16 cellular contexts compared by ENCODE assay signal in the genomic region with DNA sequence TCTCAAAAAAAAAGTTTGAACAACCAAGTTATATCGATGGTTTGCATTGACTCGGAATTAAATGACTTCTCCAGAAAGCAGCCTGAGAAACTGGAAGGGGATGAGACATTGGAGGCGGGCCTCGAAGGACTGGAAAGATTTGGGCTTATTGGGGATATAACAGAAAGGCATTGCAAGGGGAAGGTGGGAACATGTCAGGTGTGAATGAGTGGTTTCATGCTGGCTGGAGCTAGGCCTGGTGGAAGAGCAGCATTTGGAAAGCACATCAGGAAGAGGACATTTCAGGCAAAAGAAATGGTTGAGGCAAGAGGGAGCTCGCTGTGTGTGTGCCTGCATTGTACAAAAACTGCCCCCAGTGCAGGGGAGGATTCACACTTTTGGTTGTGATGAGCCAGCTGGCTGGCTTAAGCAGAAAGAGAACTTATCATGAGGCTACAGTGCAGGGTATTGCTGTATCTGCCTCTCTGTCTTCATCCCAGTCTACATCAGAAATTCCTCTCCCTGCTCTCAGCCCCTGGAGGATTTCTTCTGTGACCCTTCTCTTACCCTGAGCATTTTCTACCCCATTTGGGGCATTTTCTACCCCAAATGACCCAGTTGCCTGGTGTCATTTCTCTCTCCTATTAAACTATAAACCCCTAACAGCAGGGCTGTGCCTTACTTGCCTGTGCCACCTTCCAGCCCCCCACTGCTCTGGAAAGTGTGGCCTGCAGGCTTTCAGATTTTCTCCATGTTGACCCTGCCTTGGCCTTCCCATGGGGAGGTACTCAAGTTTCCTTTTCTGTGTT.
DNase-seq lines count a peak whose midpoint lies in the region; ATAC-seq and TF ChIP-seq lines count a peak whose summit lies in the region.
"Had no signal": no experiment of that assay in that cellular context is flagged by ENCODE, and none has a peak within 500 bp of the region (broad histone marks: within the 10 kb centered on the region; RNA-seq: fewer than 3 reads in every experiment).

No MANE protein-coding gene starts in this region.

- 0 out of 2 replicates have a peak, but pooled peaks cover 4% of the 10 kb centered on the region for H4K20me1 ChIP-seq in Karpas-422 (ENCODE audit: insufficient read depth, low read depth, low read length)

- H3K4me1 ChIP-seq in left lung (peaks cover 0 to 5% of the 10 kb centered on the region in 2 donors), Karpas-422 (ENCODE audit: low read length) (no peaks in the 10 kb centered on the region)

- H3K9me3 ChIP-seq in left lung (peaks cover 0 to 2% of the 10 kb centered on the region in 2 donors), Karpas-422 (ENCODE audit: low read length) (no peaks in the 10 kb centered on the region)
- H3K9me3 ChIP-seq: tibial nerve had no signal

- no peaks in the 10 kb centered on the region for H3K79me2 ChIP-seq in Karpas-422 (ENCODE audit: low read length)

- H2AFZ ChIP-seq in Karpas-422 (ENCODE audit: low read length): no peak overlapping the region
- H2AFZ ChIP-seq: PC-9 had no signal

- no peak for DNase-seq in left lung
- peak; percentile 37 for DNase-seq in retina
- DNase-seq in Karpas-422: no peak
- DNase-seq in NCI-H524 (lab: John Stamatoyannopoulos, UW): no peak
- no peak for DNase-seq in NCI-H1436 (lab: John Stamatoyannopoulos, UW)
- DNase-seq: activated CD4-positive, alpha-beta T cell treated with anti-CD3 and anti-CD28 coated beads for 1 hour; activated T-cell treated with anti-CD3 and anti-CD28 coated beads, Interleukin-2, amount 50 U/mL, for 72 hours; effector CD4-positive, alpha-beta T cell; naive thymus-derived CD8-positive, alpha-beta T cell; NCI-H345; stimulated activated CD4-positive, alpha-beta T cell treated with anti-CD3 and anti-CD28 coated beads, Interleukin-12 subunit alpha, Interleukin-12 subunit beta, amount 100 ng/mL, for 4 hours had no signal

- H3K27me3 ChIP-seq in left lung: no peaks in the 10 kb centered on the region
- H3K27me3 ChIP-seq in Karpas-422 (ENCODE audit: low read length): no peaks in the 10 kb centered on the region
- H3K27me3 ChIP-seq: tibial nerve had no signal

- H3K4me3 ChIP-seq in left lung (no peak overlapping the region), Karpas-422 (ENCODE audit: low read length) (no peak overlapping the region)
- H3K4me3 ChIP-seq: PC-9, tibial nerve had no signal

- TF ChIP-seq CTCF in C4-2B (conservative IDR thresholded peaks at IDR 0.05) (no peak), left lung (IDR thresholded peaks at IDR 0.05) (no peak)

- H3K9me2 ChIP-seq in Karpas-422 (replicated peaks; ENCODE audit: insufficient read depth, low read length): no peaks in the 10 kb centered on the region

- H3K27ac ChIP-seq in C4-2B (peak overlapping the region; percentile 63), cingulate gyrus (ENCODE audit: low read depth, low read length) (peak overlapping the region; percentile 49), left lung (no peak overlapping the region), Karpas-422 (ENCODE audit: low read length) (no peak overlapping the region)
- H3K27ac ChIP-seq: PC-9 had no signal

- no peak overlapping the region for H3K4me2 ChIP-seq in Karpas-422 (ENCODE audit: low read depth, low read length, poor library complexity, severe bottlenecking)
- H3K4me2 ChIP-seq: PC-9 had no signal

- intact Hi-C loops in left lung (cut with DNase I): no loop called here

- no peaks in the 10 kb centered on the region for H3K36me3 ChIP-seq in left lung
- no peaks in the 10 kb centered on the region for H3K36me3 ChIP-seq in Karpas-422 (ENCODE audit: insufficient read depth, low read length)
- H3K36me3 ChIP-seq: tibial nerve had no signal

- ATAC-seq in left lung: peak; percentile 12
- no peak for ATAC-seq in HG02610 (IDR thresholded peaks at IDR 0.05; ENCODE audit: unreplicated experiment)
- ATAC-seq: naive thymus-derived CD8-positive, alpha-beta T cell had no signal

- no peak overlapping the region for H3K9ac ChIP-seq in Karpas-422 (ENCODE audit: low read length)

Comparison
In these comparisons a context has a peak if more than half of its experiments do, and no peak if none do; other contexts are left out.
1. H3K27ac ChIP-seq: peak in C4-2B (single experiment) and cingulate gyrus (single experiment); none in left lung (0 of 2) and Karpas-422 (single experiment).